22 cellular contexts compared by ENCODE assay signal in genomic region chr20:32775240-32775991, GRCh38. TPM values are rescaled to one million over a fixed set of nuclear protein-coding genes. Genes with fewer than 3 reads are reported as not detected.
DNase-seq lines count a peak whose midpoint lies in the region; ATAC-seq, FAIRE-seq and TF ChIP-seq lines count a peak whose summit lies in the region.
"Had no signal": no experiment of that assay in that cellular context is flagged by ENCODE, and none has a peak within 500 bp of the region (broad histone marks: within the 10 kb centered on the region; RNA-seq: fewer than 3 reads in every experiment).

No MANE protein-coding gene starts in this region.

- DNase-seq in HepG2 (ENCODE audit: low spot score), result no peak
- no peak for DNase-seq in right lobe of liver
- DNase-seq in activated naive CD8-positive, alpha-beta T cell treated with anti-CD3 and anti-CD28 coated beads, Interleukin-2, amount 10 ng/mL, durations not matched to agents 7 days and 5 days, result no peak
- peak in 1 of 10 donors; percentile 40 for DNase-seq in naive thymus-derived CD8-positive, alpha-beta T cell
- DNase-seq in NCI-H2081 treated with DMSO at 0.1 percent for 48 hours (lab: John Stamatoyannopoulos, UW), result no peak
- DNase-seq in NCI-H1048 (lab: John Stamatoyannopoulos, UW), result no peak
- DNase-seq in SW480 (ENCODE audit: low spot score), result no peak
- DNase-seq in stimulated activated CD4-positive, alpha-beta T cell treated with anti-CD3 and anti-CD28 coated beads, Interleukin-4, amount 100 ng/mL, for 24 hours, result no peak
- DNase-seq: activated CD4-positive, alpha-beta T cell treated with anti-CD3 and anti-CD28 coated beads, Interleukin-2, amount 50 U/mL, for 48 hours; activated naive CD4-positive, alpha-beta T cell treated with anti-CD3 and anti-CD28 coated beads, Interleukin-2, amount 10 ng/mL, durations not matched to agents 7 days and 5 days; activated T-cell treated with anti-CD3 and anti-CD28 coated beads, Interleukin-2, amount 50 U/mL, for 24 hours; effector memory CD8-positive, alpha-beta T cell; NCI-H1694 treated with DMSO at 0.1 percent for 48 hours; NCI-H345; pancreas; stimulated activated CD4-positive, alpha-beta T cell treated with anti-CD3 and anti-CD28 coated beads, Interleukin-2, amount 100 ng/mL, for 24 hours; stomach; T-cell; upper lobe of right lung had no signal

- no peaks in the 10 kb centered on the region for H3K9me3 Mint-ChIP-seq in activated naive CD8-positive, alpha-beta T cell treated with anti-CD3 and anti-CD28 coated beads, Interleukin-2, amount 10 ng/mL, durations not matched to agents 7 days and 5 days
- H3K9me3 Mint-ChIP-seq in naive thymus-derived CD8-positive, alpha-beta T cell, result no peaks in the 10 kb centered on the region
- H3K9me3 Mint-ChIP-seq: activated naive CD4-positive, alpha-beta T cell treated with anti-CD3 and anti-CD28 coated beads, Interleukin-2, amount 10 ng/mL, durations not matched to agents 7 days and 5 days; activated T-cell treated with anti-CD3 and anti-CD28 coated beads, Interleukin-2, amount 50 U/mL, for 24 hours; effector memory CD8-positive, alpha-beta T cell; T-cell had no signal

- H3K4me1 ChIP-seq in HepG2 (ENCODE audit: insufficient read depth, low read length), result peaks cover 51% of the 10 kb centered on the region
- peaks cover 0 to 19% (median 6%) of the 10 kb centered on the region in 4 donors for H3K4me1 ChIP-seq in right lobe of liver

- H3K36me3 ChIP-seq in HepG2 (replicated peaks in 1 of 2; ENCODE audit: control insufficient read depth in 1 of 2, insufficient read depth in 2 of 2, low read length in 2 of 2) (no peaks in the 10 kb centered on the region; a peak in 1 of 5 replicates), right lobe of liver (no peaks in the 10 kb centered on the region)
- H3K36me3 ChIP-seq: pancreas, stomach, upper lobe of right lung had no signal

- in situ Hi-C loops in HepG2 (cut with HindIII; ENCODE audit: extremely low pct_ligation_motif_present, low pct_unique_long_range_greater_than_20kb), result loop anchor here (5.0 kb wide), 1 partner anchor 103 kb away; the partner anchor contains the start of gene C20orf203

- TF ChIP-seq POLR2A in HepG2 (IDR thresholded peaks at IDR 0.05; ENCODE audit: insufficient read depth in 1 of 2, low read depth in 2 of 2, low read length in 2 of 2) (no peak), right lobe of liver (IDR thresholded peaks at IDR 0.05) (no peak)

- CTCF ChIA-PET in HepG2 (lab: Yijun Ruan, JAX; ENCODE audit: low intra/inter-chr PET ratio, low total read pairs), result interaction anchor here (6.1 kb wide), 1 partner anchor 103 kb away, joined by 203 read pairs; the partner anchor contains the start of gene C20orf203

- TF ChIP-seq RAD21 in HepG2 (CRISPR knock-in tag; IDR thresholded peaks at IDR 0.05), result no peak

- H3K27ac Mint-ChIP-seq in activated naive CD8-positive, alpha-beta T cell treated with anti-CD3 and anti-CD28 coated beads, Interleukin-2, amount 10 ng/mL, durations not matched to agents 7 days and 5 days, result peak overlapping the region; percentile 40
- H3K27ac Mint-ChIP-seq in naive thymus-derived CD8-positive, alpha-beta T cell, result peak overlapping the region in 8 of 10 donors; percentile 11 to 84 (median 62)
- H3K27ac Mint-ChIP-seq: activated naive CD4-positive, alpha-beta T cell treated with anti-CD3 and anti-CD28 coated beads, Interleukin-2, amount 10 ng/mL, durations not matched to agents 7 days and 5 days; activated T-cell treated with anti-CD3 and anti-CD28 coated beads, Interleukin-2, amount 50 U/mL, for 24 hours had no signal

- TF ChIP-seq EP300 in HepG2 (IDR thresholded peaks at IDR 0.05; ENCODE audit: low read depth in 2 of 2, low read length in 2 of 2) (no peak), HepG2 (CRISPR knock-in tag; IDR thresholded peaks at IDR 0.05; ENCODE audit: borderline replicate concordance) (no peak)

- TF ChIP-seq CTCF in HepG2 (CRISPR knock-in tag; IDR thresholded peaks at IDR 0.05) (peak; percentile 16; the same call in 1 of the 2 replicates), right lobe of liver (IDR thresholded peaks at IDR 0.05) (no peak)

- H3K36me3 Mint-ChIP-seq in activated naive CD8-positive, alpha-beta T cell treated with anti-CD3 and anti-CD28 coated beads, Interleukin-2, amount 10 ng/mL, durations not matched to agents 7 days and 5 days, result no peaks in the 10 kb centered on the region
- no peaks in the 10 kb centered on the region for H3K36me3 Mint-ChIP-seq in naive thymus-derived CD8-positive, alpha-beta T cell
- H3K36me3 Mint-ChIP-seq: activated naive CD4-positive, alpha-beta T cell treated with anti-CD3 and anti-CD28 coated beads, Interleukin-2, amount 10 ng/mL, durations not matched to agents 7 days and 5 days; T-cell had no signal

- WGBS in HepG2 (ENCODE audit: low lambda C conversion rate), result 87% methylated on average over 10 of the region's 10 CpGs
- 58% methylated on average over 6 of the region's 10 CpGs for WGBS in right lobe of liver (ENCODE audit: insufficient coverage, low coverage, low lambda C conversion rate, missing lambda C conversion rate)

- no peak overlapping the region for H3K4me3 Mint-ChIP-seq in activated naive CD8-positive, alpha-beta T cell treated with anti-CD3 and anti-CD28 coated beads, Interleukin-2, amount 10 ng/mL, durations not matched to agents 7 days and 5 days
- peak overlapping the region in 3 of 10 donors; percentile 12 to 50 (median 18) for H3K4me3 Mint-ChIP-seq in naive thymus-derived CD8-positive, alpha-beta T cell
- H3K4me3 Mint-ChIP-seq: activated naive CD4-positive, alpha-beta T cell treated with anti-CD3 and anti-CD28 coated beads, Interleukin-2, amount 10 ng/mL, durations not matched to agents 7 days and 5 days; activated T-cell treated with anti-CD3 and anti-CD28 coated beads, Interleukin-2, amount 50 U/mL, for 24 hours; effector memory CD8-positive, alpha-beta T cell; T-cell had no signal

- FAIRE-seq in HepG2 (lab: Jason Lieb, UNC), result no peak
- FAIRE-seq: A204.1, islet of Langerhans, pancreas had no signal

- H2AFZ ChIP-seq in HepG2 (ENCODE audit: low read length), result no peak overlapping the region

- no peak overlapping the region for H3K4me2 ChIP-seq in HepG2 (ENCODE audit: low read depth, low read length)

- H3K9ac ChIP-seq in HepG2 (ENCODE audit: insufficient read depth, low read depth, low read length), result no peak overlapping the region

- intact Hi-C loops in HepG2 (cut with micrococcal nuclease; ENCODE audit: unreplicated experiment) (loop anchor here (5.0 to 10.0 kb wide), 2 partner anchors 33 to 251 kb away; partner anchors contain the start of gene COMMD7), right lobe of liver (cut with DNase I) (loop anchor here in 1 of 2 donors (5.0 kb wide), 1 partner anchor 98 kb away; no protein-coding TSS in a partner anchor)

- H3K27ac ChIP-seq in HepG2 (ENCODE audit: extremely low read length, insufficient read depth, low read length), result no peak overlapping the region
- no peak overlapping the region for H3K27ac ChIP-seq in right lobe of liver
- H3K27ac ChIP-seq: stomach, upper lobe of right lung had no signal

- H3K79me2 ChIP-seq in HepG2 (ENCODE audit: insufficient read depth, low read length), result no peaks in the 10 kb centered on the region

- H3K27me3 Mint-ChIP-seq in activated naive CD8-positive, alpha-beta T cell treated with anti-CD3 and anti-CD28 coated beads, Interleukin-2, amount 10 ng/mL, durations not matched to agents 7 days and 5 days, result no peaks in the 10 kb centered on the region
- no peaks in the 10 kb centered on the region for H3K27me3 Mint-ChIP-seq in naive thymus-derived CD8-positive, alpha-beta T cell
- H3K27me3 Mint-ChIP-seq: activated naive CD4-positive, alpha-beta T cell treated with anti-CD3 and anti-CD28 coated beads, Interleukin-2, amount 10 ng/mL, durations not matched to agents 7 days and 5 days; activated T-cell treated with anti-CD3 and anti-CD28 coated beads, Interleukin-2, amount 50 U/mL, for 24 hours; effector memory CD8-positive, alpha-beta T cell; T-cell had no signal

- ATAC-seq in HepG2, result no peak
- no peak for ATAC-seq in right lobe of liver
- peak; percentile 20 for ATAC-seq in activated naive CD8-positive, alpha-beta T cell treated with anti-CD3 and anti-CD28 coated beads, Interleukin-2, amount 10 ng/mL, durations not matched to agents 7 days and 5 days (ENCODE audit: low read depth)
- peak in 1 of 2 donors; percentile 45 for ATAC-seq in naive thymus-derived CD8-positive, alpha-beta T cell
- ATAC-seq: effector memory CD8-positive, alpha-beta T cell; pancreas; upper lobe of right lung had no signal

- no peaks in the 10 kb centered on the region for H4K20me1 ChIP-seq in HepG2 (ENCODE audit: insufficient read depth, low read length)

- POLR2A ChIA-PET in HepG2 (lab: Yijun Ruan, JAX), result no interaction called here
- POLR2A ChIA-PET in activated naive CD8-positive, alpha-beta T cell treated with anti-CD3 and anti-CD28 coated beads, Interleukin-2, amount 10 ng/mL, durations not matched to agents 7 days and 5 days (lab: Charles Lee), result interaction anchor here (1.9 to 3.9 kb wide), 2 partner anchors 32 to 101 kb away, joined by 7 to 46 read pairs; partner anchors contain the start of genes C20orf203 and COMMD7
- POLR2A ChIA-PET in naive thymus-derived CD8-positive, alpha-beta T cell (lab: Charles Lee), result interaction anchor here (0.7 to 1.1 kb wide), 3 partner anchors 38 to 99 kb away, joined by 3 to 4 read pairs (median 4); no protein-coding TSS in a partner anchor

- H3K4me3 ChIP-seq in HepG2 (replicated peaks in 1 of 3; ENCODE audit: insufficient read depth in 1 of 3, low read depth in 2 of 3, low read length in 3 of 3) (no peak overlapping the region), right lobe of liver (no peak overlapping the region)
- H3K4me3 ChIP-seq: lung, pancreas, stomach, upper lobe of right lung had no signal

- H3K27me3 ChIP-seq in HepG2 (ENCODE audit: control insufficient read depth in 1 of 2, insufficient read depth in 2 of 2, low read length in 2 of 2), result no peaks in the 10 kb centered on the region
- H3K27me3 ChIP-seq in right lobe of liver, result no peaks in the 10 kb centered on the region
- H3K27me3 ChIP-seq: pancreas, stomach, upper lobe of right lung had no signal

- H3K9me3 ChIP-seq in HepG2 (ENCODE audit: low read length) (no peaks in the 10 kb centered on the region), right lobe of liver (no peaks in the 10 kb centered on the region)
- H3K9me3 ChIP-seq: pancreas, stomach, upper lobe of right lung had no signal

- peaks cover 35% of the 10 kb centered on the region for H3K4me1 Mint-ChIP-seq in activated naive CD8-positive, alpha-beta T cell treated with anti-CD3 and anti-CD28 coated beads, Interleukin-2, amount 10 ng/mL, durations not matched to agents 7 days and 5 days
- H3K4me1 Mint-ChIP-seq in naive thymus-derived CD8-positive, alpha-beta T cell, result peaks cover 17 to 58% (median 35%) of the 10 kb centered on the region in 4 donors

- no TSS peak for BruUV-seq in HepG2 (replicated peaks; lab: Mats Ljungman, UMichigan)

RNA-seq across cellular contexts. Expression of gene DNMT3B, which starts 13.2 kb away (rescaled TPM):
- 13.2 and 13.9 TPM in 2 replicates for total RNA-seq in HepG2 (2016; rRNA removed; fragmentation: Illumina TruSeq; extraction: Trizol)
- total RNA-seq in HepG2 (2016; cell fraction: cytosol; rRNA removed; fragmentation: Illumina TruSeq; extraction: Trizol; ENCODE audit: low read depth), result 4.8 and 5.6 TPM in 2 replicates
- 12.3 and 14.0 TPM in 2 replicates for total RNA-seq in HepG2 (2016; cell fraction: insoluble cytoplasmic fraction; rRNA removed; fragmentation: Illumina TruSeq; extraction: Trizol)
- total RNA-seq in HepG2 (2016; cell fraction: membrane; rRNA removed; fragmentation: Illumina TruSeq; extraction: Trizol), result 7.7 TPM in 2 replicates
- total RNA-seq in HepG2 (2016; cell fraction: nucleus; rRNA removed; fragmentation: Illumina TruSeq; extraction: Trizol), result 11.8 and 13.9 TPM in 2 replicates
- 3.8 and 4.5 TPM in 2 replicates for polyA plus RNA-seq in HepG2 (2011; rRNA removed)
- 2.1 and 2.3 TPM in 2 replicates for polyA plus RNA-seq in HepG2 (2011; cell fraction: cytosol; rRNA removed)
- 9.9 and 12.6 TPM in 2 replicates for polyA plus RNA-seq in HepG2 (2011; cell fraction: nucleus; rRNA removed)
- 2.3 and 4.4 TPM in 2 replicates for polyA plus RNA-seq in HepG2 (2012)
- polyA plus RNA-seq in HepG2 (2016; cell fraction: cytosol; fragmentation: Illumina TruSeq; extraction: Trizol; ENCODE audit: low read depth), result 0.97 and 1.1 TPM in 2 replicates
- 12.3 and 14.5 TPM in 2 replicates for polyA plus RNA-seq in HepG2 (2016; cell fraction: insoluble cytoplasmic fraction; fragmentation: Illumina TruSeq; extraction: Trizol; ENCODE audit: low read depth)
- polyA plus RNA-seq in HepG2 (2016; cell fraction: membrane; fragmentation: Illumina TruSeq; extraction: Trizol; ENCODE audit: low read depth), result 3.8 and 4.4 TPM in 2 replicates
- polyA plus RNA-seq in HepG2 (2016; cell fraction: nucleus; fragmentation: Illumina TruSeq; extraction: Trizol; ENCODE audit: insufficient read depth, low read depth), result 27.6 and 29.8 TPM in 2 replicates
- polyA minus RNA-seq in HepG2 (2011; rRNA and poly(A)+ RNA removed; ENCODE audit: low replicate concordance), result 4.9 and 9.1 TPM in 2 replicates
- polyA minus RNA-seq in HepG2 (2011; cell fraction: cytosol; rRNA and poly(A)+ RNA removed), result 1.8 and 2.3 TPM in 2 replicates
- polyA minus RNA-seq in HepG2 (2011; cell fraction: nucleus; rRNA and poly(A)+ RNA removed), result 2.6 and 3.0 TPM in 2 replicates
- under 1 TPM; 0.43 to 0.88 (median 0.65) TPM for total RNA-seq in right lobe of liver
- 1 to 10 TPM; 4.9 to 6.6 TPM for total RNA-seq in activated naive CD8-positive, alpha-beta T cell treated with anti-CD3 and anti-CD28 coated beads, Interleukin-2, amount 10 ng/mL, durations not matched to agents 7 days and 5 days
- under 1 TPM; 0.44 to 0.82 TPM for total RNA-seq in naive thymus-derived CD8-positive, alpha-beta T cell
- under 1 TPM in 2 of 3 donors, not detected in 1; 0.08 to 0.65 TPM for polyA plus RNA-seq in naive thymus-derived CD8-positive, alpha-beta T cell

RNA-seq across cellular contexts. Expression of gene COMMD7, which starts 32.1 kb away (rescaled TPM):
- total RNA-seq in HepG2 (2016; rRNA removed; fragmentation: Illumina TruSeq; extraction: Trizol) (42.1 and 50.7 TPM in 2 replicates), right lobe of liver (10 to 100 TPM; 15.2 to 21.3 (median 18.6) TPM)
- 43.5 and 46.2 TPM in 2 replicates for total RNA-seq in HepG2 (2016; cell fraction: cytosol; rRNA removed; fragmentation: Illumina TruSeq; extraction: Trizol; ENCODE audit: low read depth)
- total RNA-seq in HepG2 (2016; cell fraction: insoluble cytoplasmic fraction; rRNA removed; fragmentation: Illumina TruSeq; extraction: Trizol), result 45.7 and 51.2 TPM in 2 replicates
- total RNA-seq in HepG2 (2016; cell fraction: membrane; rRNA removed; fragmentation: Illumina TruSeq; extraction: Trizol), result 61.6 and 66.4 TPM in 2 replicates
- 18.5 and 21.3 TPM in 2 replicates for total RNA-seq in HepG2 (2016; cell fraction: nucleus; rRNA removed; fragmentation: Illumina TruSeq; extraction: Trizol)
- 53.3 and 57.6 TPM in 2 replicates for polyA plus RNA-seq in HepG2 (2011; rRNA removed)
- polyA plus RNA-seq in HepG2 (2011; cell fraction: cytosol; rRNA removed), result 43.6 and 53.1 TPM in 2 replicates
- 25.7 and 36.0 TPM in 2 replicates for polyA plus RNA-seq in HepG2 (2011; cell fraction: nucleus; rRNA removed)
- polyA plus RNA-seq in HepG2 (2012), result 41.4 and 42.8 TPM in 2 replicates
- polyA plus RNA-seq in HepG2 (2016; cell fraction: cytosol; fragmentation: Illumina TruSeq; extraction: Trizol; ENCODE audit: low read depth), result 58.9 and 74.1 TPM in 2 replicates
- 70.1 and 77.5 TPM in 2 replicates for polyA plus RNA-seq in HepG2 (2016; cell fraction: insoluble cytoplasmic fraction; fragmentation: Illumina TruSeq; extraction: Trizol; ENCODE audit: low read depth)
- 74.5 and 89.5 TPM in 2 replicates for polyA plus RNA-seq in HepG2 (2016; cell fraction: membrane; fragmentation: Illumina TruSeq; extraction: Trizol; ENCODE audit: low read depth)
- 54.8 and 59.1 TPM in 2 replicates for polyA plus RNA-seq in HepG2 (2016; cell fraction: nucleus; fragmentation: Illumina TruSeq; extraction: Trizol; ENCODE audit: insufficient read depth, low read depth)
- 21.5 and 39.2 TPM in 2 replicates for polyA minus RNA-seq in HepG2 (2011; rRNA and poly(A)+ RNA removed; ENCODE audit: low replicate concordance)
- polyA minus RNA-seq in HepG2 (2011; cell fraction: cytosol; rRNA and poly(A)+ RNA removed), result 16.5 and 16.9 TPM in 2 replicates
- polyA minus RNA-seq in HepG2 (2011; cell fraction: nucleus; rRNA and poly(A)+ RNA removed), result 9.7 and 13.8 TPM in 2 replicates
- total RNA-seq in activated naive CD8-positive, alpha-beta T cell treated with anti-CD3 and anti-CD28 coated beads, Interleukin-2, amount 10 ng/mL, durations not matched to agents 7 days and 5 days, result 10 to 100 TPM; 52.6 to 55.6 TPM
- total RNA-seq in naive thymus-derived CD8-positive, alpha-beta T cell, result 10 to 100 TPM; 32.4 to 36.4 TPM
- polyA plus RNA-seq in naive thymus-derived CD8-positive, alpha-beta T cell, result 100 to 1,000 TPM; 120 to 138 (median 123) TPM

RNA-seq across cellular contexts. Expression of gene MAPRE1, which starts 44.3 kb away (rescaled TPM):
- total RNA-seq in HepG2 (2016; rRNA removed; fragmentation: Illumina TruSeq; extraction: Trizol), result 190 and 342 TPM in 2 replicates
- total RNA-seq in HepG2 (2016; cell fraction: cytosol; rRNA removed; fragmentation: Illumina TruSeq; extraction: Trizol; ENCODE audit: low read depth), result 23.7 and 27.2 TPM in 2 replicates
- total RNA-seq in HepG2 (2016; cell fraction: insoluble cytoplasmic fraction; rRNA removed; fragmentation: Illumina TruSeq; extraction: Trizol), result 187 and 334 TPM in 2 replicates
- total RNA-seq in HepG2 (2016; cell fraction: membrane; rRNA removed; fragmentation: Illumina TruSeq; extraction: Trizol), result 91.1 and 97.7 TPM in 2 replicates
- 103 and 108 TPM in 2 replicates for total RNA-seq in HepG2 (2016; cell fraction: nucleus; rRNA removed; fragmentation: Illumina TruSeq; extraction: Trizol)
- polyA plus RNA-seq in HepG2 (2011; rRNA removed), result 62.1 and 76.0 TPM in 2 replicates
- 51.6 and 80.9 TPM in 2 replicates for polyA plus RNA-seq in HepG2 (2011; cell fraction: cytosol; rRNA removed)
- polyA plus RNA-seq in HepG2 (2011; cell fraction: nucleus; rRNA removed), result 20.7 and 30.2 TPM in 2 replicates
- 141 and 152 TPM in 2 replicates for polyA plus RNA-seq in HepG2 (2012)
- 28.5 and 29.5 TPM in 2 replicates for polyA plus RNA-seq in HepG2 (2016; cell fraction: cytosol; fragmentation: Illumina TruSeq; extraction: Trizol; ENCODE audit: low read depth)
- 374 and 399 TPM in 2 replicates for polyA plus RNA-seq in HepG2 (2016; cell fraction: insoluble cytoplasmic fraction; fragmentation: Illumina TruSeq; extraction: Trizol; ENCODE audit: low read depth)
- polyA plus RNA-seq in HepG2 (2016; cell fraction: membrane; fragmentation: Illumina TruSeq; extraction: Trizol; ENCODE audit: low read depth), result 73.8 and 81.9 TPM in 2 replicates
- 134 and 143 TPM in 2 replicates for polyA plus RNA-seq in HepG2 (2016; cell fraction: nucleus; fragmentation: Illumina TruSeq; extraction: Trizol; ENCODE audit: insufficient read depth, low read depth)
- 44.6 and 56.4 TPM in 2 replicates for polyA minus RNA-seq in HepG2 (2011; rRNA and poly(A)+ RNA removed; ENCODE audit: low replicate concordance)
- 59.3 and 68.8 TPM in 2 replicates for polyA minus RNA-seq in HepG2 (2011; cell fraction: cytosol; rRNA and poly(A)+ RNA removed)
- polyA minus RNA-seq in HepG2 (2011; cell fraction: nucleus; rRNA and poly(A)+ RNA removed), result 42.7 and 48.6 TPM in 2 replicates
- 10 to 100 TPM in 5 of 6 experiments, 1 to 10 TPM in 1; 7.9 to 26.8 (median 16.1) TPM for total RNA-seq in right lobe of liver
- total RNA-seq in activated naive CD8-positive, alpha-beta T cell treated with anti-CD3 and anti-CD28 coated beads, Interleukin-2, amount 10 ng/mL, durations not matched to agents 7 days and 5 days, result 100 to 1,000 TPM; 108 to 109 TPM
- 10 to 100 TPM; 81.3 to 86.3 TPM for total RNA-seq in naive thymus-derived CD8-positive, alpha-beta T cell
- 100 to 1,000 TPM; 100 to 112 (median 108) TPM for polyA plus RNA-seq in naive thymus-derived CD8-positive, alpha-beta T cell
